12 cellular contexts compared by ENCODE assay signal in the genomic region with DNA sequence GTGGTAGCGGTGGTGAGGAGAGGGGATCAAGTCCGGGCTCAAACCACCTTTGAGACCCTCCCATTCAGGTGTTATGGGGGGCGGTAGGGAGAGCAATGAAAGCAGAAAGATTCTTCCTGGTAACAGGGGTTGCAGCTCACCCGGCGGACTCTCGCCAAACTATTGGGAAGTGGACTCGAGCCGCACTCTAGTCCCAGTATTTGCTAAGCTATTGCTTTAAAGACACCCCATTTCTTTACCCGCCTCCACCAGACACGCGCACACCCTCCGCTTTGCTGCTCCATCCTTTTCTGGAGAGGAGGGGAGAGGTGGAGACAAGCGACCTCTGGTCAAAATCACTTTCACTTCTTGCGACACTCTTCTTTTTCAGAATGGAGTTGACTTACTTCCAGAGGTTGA. TPM values are rescaled to one million over a fixed set of nuclear protein-coding genes. Genes with fewer than 3 reads are reported as not detected.
DNase-seq lines count a peak whose midpoint lies in the region; ATAC-seq, FAIRE-seq and TF ChIP-seq lines count a peak whose summit lies in the region.
"Had no signal": no experiment of that assay in that cellular context is flagged by ENCODE, and none has a peak within 500 bp of the region (broad histone marks: within the 10 kb centered on the region; RNA-seq: fewer than 3 reads in every experiment).

No MANE protein-coding gene starts in this region.

- no peak for DNase-seq in activated naive CD8-positive, alpha-beta T cell treated with anti-CD3 and anti-CD28 coated beads, Interleukin-2, amount 50 U/mL, for 24 hours
- peak; percentile 3 for DNase-seq in choroid plexus epithelial cell (ENCODE audit: low read depth)
- no peak for DNase-seq in memory B cell (ENCODE audit: low spot score in 2 of 2)
- DNase-seq in NCI-H146 (lab: John Stamatoyannopoulos, UW): no peak
- no peak for DNase-seq in GM12891 (ENCODE audit: insufficient read length, low spot score)
- DNase-seq in AG20443 (ENCODE audit: low spot score): no peak
- DNase-seq in foreskin melanocyte: no peak
- DNase-seq: DND-41, NCI-H1436 treated with DMSO at 0.1 percent for 48 hours had no signal

- peaks cover 18% of the 10 kb centered on the region for H3K4me1 Mint-ChIP-seq in activated naive CD8-positive, alpha-beta T cell (ENCODE audit: low read depth)
- H3K4me1 Mint-ChIP-seq in activated naive CD8-positive, alpha-beta T cell treated with anti-CD3 and anti-CD28 coated beads, Interleukin-2, amount 50 U/mL, for 24 hours: peaks cover 8% of the 10 kb centered on the region
- peaks cover 8% of the 10 kb centered on the region for H3K4me1 Mint-ChIP-seq in memory B cell

- no peaks in the 10 kb centered on the region for H3K36me3 Mint-ChIP-seq in activated naive CD8-positive, alpha-beta T cell
- H3K36me3 Mint-ChIP-seq in activated naive CD8-positive, alpha-beta T cell treated with anti-CD3 and anti-CD28 coated beads, Interleukin-2, amount 50 U/mL, for 24 hours (ENCODE audit: low read depth): no peaks in the 10 kb centered on the region
- H3K36me3 Mint-ChIP-seq in memory B cell: no peaks in the 10 kb centered on the region

- peaks cover 29% of the 10 kb centered on the region for H3K27me3 Mint-ChIP-seq in activated naive CD8-positive, alpha-beta T cell
- H3K27me3 Mint-ChIP-seq in activated naive CD8-positive, alpha-beta T cell treated with anti-CD3 and anti-CD28 coated beads, Interleukin-2, amount 50 U/mL, for 24 hours: peaks cover 43% of the 10 kb centered on the region
- peaks cover 16% of the 10 kb centered on the region for H3K27me3 Mint-ChIP-seq in memory B cell

- ATAC-seq in activated naive CD8-positive, alpha-beta T cell treated with anti-CD3 and anti-CD28 coated beads, Interleukin-2, amount 50 U/mL, for 24 hours: no peak
- ATAC-seq in memory B cell (ENCODE audit: low read depth): no peak

- no peak for TF ChIP-seq CTCF in choroid plexus epithelial cell (conservative IDR thresholded peaks at IDR 0.05; ENCODE audit: low read depth, low read length)

- peak overlapping the region; percentile 23 for H3K4me3 Mint-ChIP-seq in activated naive CD8-positive, alpha-beta T cell
- H3K4me3 Mint-ChIP-seq in activated naive CD8-positive, alpha-beta T cell treated with anti-CD3 and anti-CD28 coated beads, Interleukin-2, amount 50 U/mL, for 24 hours: no peak overlapping the region
- peak overlapping the region; percentile 39 for H3K4me3 Mint-ChIP-seq in memory B cell

- FAIRE-seq in GM12891 (lab: Jason Lieb, UNC): no peak
- FAIRE-seq: islet of Langerhans had no signal

- no peak overlapping the region for H3K27ac Mint-ChIP-seq in activated naive CD8-positive, alpha-beta T cell
- H3K27ac Mint-ChIP-seq in activated naive CD8-positive, alpha-beta T cell treated with anti-CD3 and anti-CD28 coated beads, Interleukin-2, amount 50 U/mL, for 24 hours: no peak overlapping the region
- no peak overlapping the region for H3K27ac Mint-ChIP-seq in memory B cell

- H3K9me3 Mint-ChIP-seq in activated naive CD8-positive, alpha-beta T cell (ENCODE audit: low read depth): no peaks in the 10 kb centered on the region
- H3K9me3 Mint-ChIP-seq in activated naive CD8-positive, alpha-beta T cell treated with anti-CD3 and anti-CD28 coated beads, Interleukin-2, amount 50 U/mL, for 24 hours: no peaks in the 10 kb centered on the region
- no peaks in the 10 kb centered on the region for H3K9me3 Mint-ChIP-seq in memory B cell

- TF ChIP-seq POLR2A in GM12891 (IDR thresholded peaks at IDR 0.05; ENCODE audit: low read depth, low read length): no peak

- H3K4me3 ChIP-seq in choroid plexus epithelial cell (ENCODE audit: low read depth, low read length): peak overlapping the region; percentile 46
- H3K4me3 ChIP-seq: HAP-1 had no signal

TF ChIP-seq in GM12891, 5 proteins besides CTCF, POLR2A, EP300 and RAD21:
- TF ChIP-seq POU2F2 (IDR thresholded peaks at IDR 0.05; ENCODE audit: low read depth, low read length) (no peak), POLR2AphosphoS5 (IDR thresholded peaks at IDR 0.05; ENCODE audit: low read depth, low read length) (no peak)

RNA-seq across cellular contexts. Expression of gene GABRA4, which starts 0.6 kb away (rescaled TPM):
- polyA plus RNA-seq in GM12891 (2012; ENCODE audit: low read depth, missing spikeins): 0.21 TPM

RNA-seq across cellular contexts. Expression of gene GABRB1, which starts 37.4 kb away (rescaled TPM):
- not detected for polyA plus RNA-seq in GM12891 (2012; ENCODE audit: low read depth, missing spikeins)
